In the genomic region with DNA sequence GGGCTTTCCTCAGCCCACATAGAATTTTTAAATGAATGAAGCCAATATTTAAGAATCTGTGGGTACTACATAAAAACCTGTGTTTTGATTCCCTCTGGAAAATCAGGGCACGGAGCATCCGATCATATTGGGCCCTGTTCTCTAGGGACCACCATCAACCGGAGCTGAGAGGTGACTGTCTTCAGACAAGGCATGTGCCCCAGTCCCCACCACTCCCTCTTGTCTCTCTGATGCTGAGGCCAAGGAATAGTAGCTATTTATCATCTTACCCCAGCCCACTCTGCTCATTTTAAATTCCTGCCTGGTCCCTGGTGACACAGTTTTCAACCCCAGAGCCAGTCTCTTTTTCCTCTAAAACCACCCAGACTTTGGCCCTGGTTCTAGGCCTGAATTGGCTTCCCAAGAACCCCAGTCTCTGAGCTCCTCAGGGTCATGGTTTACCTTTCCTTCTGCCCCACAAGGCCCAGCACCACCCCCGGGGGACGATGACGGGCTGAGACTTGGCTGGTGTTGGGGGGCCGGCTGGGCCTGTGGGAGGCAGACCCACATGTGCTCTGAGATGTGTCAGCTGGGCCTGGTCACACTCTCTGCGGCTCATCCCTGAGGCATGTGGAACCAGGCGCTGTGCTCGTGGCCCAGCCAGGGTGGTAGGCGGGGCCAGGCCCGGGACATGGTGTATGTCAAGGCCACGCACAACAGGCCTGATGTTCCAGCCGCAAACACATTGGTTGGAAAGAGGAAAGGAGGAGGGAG, we compare ENCODE assay signal across 1 cellular context.
TF ChIP-seq lines count a peak whose summit lies in the region.

No MANE protein-coding gene starts in this region.

TF ChIP-seq in HepG2, 621 proteins besides CTCF, POLR2A, EP300 and RAD21 (continued from another document and continues in another):
- TF ChIP-seq, protein P1, sequence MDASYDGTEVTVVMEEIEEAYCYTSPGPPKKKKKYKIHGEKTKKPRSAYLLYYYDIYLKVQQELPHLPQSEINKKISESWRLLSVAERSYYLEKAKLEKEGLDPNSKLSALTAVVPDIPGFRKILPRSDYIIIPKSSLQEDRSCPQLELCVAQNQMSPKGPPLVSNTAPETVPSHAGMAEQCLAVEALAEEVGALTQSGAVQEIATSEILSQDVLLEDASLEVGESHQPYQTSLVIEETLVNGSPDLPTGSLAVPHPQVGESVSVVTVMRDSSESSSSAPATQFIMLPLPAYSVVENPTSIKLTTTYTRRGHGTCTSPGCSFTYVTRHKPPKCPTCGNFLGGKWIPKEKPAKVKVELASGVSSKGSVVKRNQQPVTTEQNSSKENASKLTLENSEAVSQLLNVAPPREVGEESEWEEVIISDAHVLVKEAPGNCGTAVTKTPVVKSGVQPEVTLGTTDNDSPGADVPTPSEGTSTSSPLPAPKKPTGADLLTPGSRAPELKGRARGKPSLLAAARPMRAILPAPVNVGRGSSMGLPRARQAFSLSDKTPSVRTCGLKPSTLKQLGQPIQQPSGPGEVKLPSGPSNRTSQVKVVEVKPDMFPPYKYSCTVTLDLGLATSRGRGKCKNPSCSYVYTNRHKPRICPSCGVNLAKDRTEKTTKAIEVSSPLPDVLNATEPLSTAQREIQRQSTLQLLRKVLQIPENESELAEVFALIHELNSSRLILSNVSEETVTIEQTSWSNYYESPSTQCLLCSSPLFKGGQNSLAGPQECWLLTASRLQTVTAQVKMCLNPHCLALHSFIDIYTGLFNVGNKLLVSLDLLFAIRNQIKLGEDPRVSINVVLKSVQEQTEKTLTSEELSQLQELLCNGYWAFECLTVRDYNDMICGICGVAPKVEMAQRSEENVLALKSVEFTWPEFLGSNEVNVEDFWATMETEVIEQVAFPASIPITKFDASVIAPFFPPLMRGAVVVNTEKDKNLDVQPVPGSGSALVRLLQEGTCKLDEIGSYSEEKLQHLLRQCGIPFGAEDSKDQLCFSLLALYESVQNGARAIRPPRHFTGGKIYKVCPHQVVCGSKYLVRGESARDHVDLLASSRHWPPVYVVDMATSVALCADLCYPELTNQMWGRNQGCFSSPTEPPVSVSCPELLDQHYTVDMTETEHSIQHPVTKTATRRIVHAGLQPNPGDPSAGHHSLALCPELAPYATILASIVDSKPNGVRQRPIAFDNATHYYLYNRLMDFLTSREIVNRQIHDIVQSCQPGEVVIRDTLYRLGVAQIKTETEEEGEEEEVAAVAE (CRISPR knock-in tag; IDR thresholded peaks at IDR 0.05; ENCODE audit: borderline replicate concordance): peak; percentile 96
- peak; percentile 89; the same call in 1 of the 2 replicates for TF ChIP-seq SETDB1 (CRISPR knock-in tag; IDR thresholded peaks at IDR 0.05; ENCODE audit: borderline replicate concordance)
- peak; percentile 96 for TF ChIP-seq ZNF781 (CRISPR knock-in tag; IDR thresholded peaks at IDR 0.05; ENCODE audit: borderline replicate concordance, not compliant biosample characterization)
- TF ChIP-seq, protein P2, sequence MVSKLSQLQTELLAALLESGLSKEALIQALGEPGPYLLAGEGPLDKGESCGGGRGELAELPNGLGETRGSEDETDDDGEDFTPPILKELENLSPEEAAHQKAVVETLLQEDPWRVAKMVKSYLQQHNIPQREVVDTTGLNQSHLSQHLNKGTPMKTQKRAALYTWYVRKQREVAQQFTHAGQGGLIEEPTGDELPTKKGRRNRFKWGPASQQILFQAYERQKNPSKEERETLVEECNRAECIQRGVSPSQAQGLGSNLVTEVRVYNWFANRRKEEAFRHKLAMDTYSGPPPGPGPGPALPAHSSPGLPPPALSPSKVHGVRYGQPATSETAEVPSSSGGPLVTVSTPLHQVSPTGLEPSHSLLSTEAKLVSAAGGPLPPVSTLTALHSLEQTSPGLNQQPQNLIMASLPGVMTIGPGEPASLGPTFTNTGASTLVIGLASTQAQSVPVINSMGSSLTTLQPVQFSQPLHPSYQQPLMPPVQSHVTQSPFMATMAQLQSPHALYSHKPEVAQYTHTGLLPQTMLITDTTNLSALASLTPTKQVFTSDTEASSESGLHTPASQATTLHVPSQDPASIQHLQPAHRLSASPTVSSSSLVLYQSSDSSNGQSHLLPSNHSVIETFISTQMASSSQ (IDR thresholded peaks at IDR 0.05; ENCODE audit: low read depth): no peak
- TF ChIP-seq, protein P2 (CRISPR knock-in tag; IDR thresholded peaks at IDR 0.05; ENCODE audit: borderline replicate concordance): peak; percentile 59
- TF ChIP-seq ZNF296 (CRISPR knock-in tag; conservative IDR thresholded peaks at IDR 0.05): 0 out of 2 replicates have a peak, but pooled peaks have one; percentile 29
- TF ChIP-seq, protein P3, sequence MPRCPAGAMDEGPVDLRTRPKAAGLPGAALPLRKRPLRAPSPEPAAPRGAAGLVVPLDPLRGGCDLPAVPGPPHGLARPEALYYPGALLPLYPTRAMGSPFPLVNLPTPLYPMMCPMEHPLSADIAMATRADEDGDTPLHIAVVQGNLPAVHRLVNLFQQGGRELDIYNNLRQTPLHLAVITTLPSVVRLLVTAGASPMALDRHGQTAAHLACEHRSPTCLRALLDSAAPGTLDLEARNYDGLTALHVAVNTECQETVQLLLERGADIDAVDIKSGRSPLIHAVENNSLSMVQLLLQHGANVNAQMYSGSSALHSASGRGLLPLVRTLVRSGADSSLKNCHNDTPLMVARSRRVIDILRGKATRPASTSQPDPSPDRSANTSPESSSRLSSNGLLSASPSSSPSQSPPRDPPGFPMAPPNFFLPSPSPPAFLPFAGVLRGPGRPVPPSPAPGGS (CRISPR knock-in tag; IDR thresholded peaks at IDR 0.05): peak; percentile 97
- peak; percentile 94 for TF ChIP-seq ZFAT (CRISPR knock-in tag; conservative IDR thresholded peaks at IDR 0.05)
- TF ChIP-seq TRIM24 (CRISPR knock-in tag; IDR thresholded peaks at IDR 0.05): no peak
- no peak for TF ChIP-seq ZNF17 (CRISPR knock-in tag; IDR thresholded peaks at IDR 0.05)
- TF ChIP-seq, protein P4, sequence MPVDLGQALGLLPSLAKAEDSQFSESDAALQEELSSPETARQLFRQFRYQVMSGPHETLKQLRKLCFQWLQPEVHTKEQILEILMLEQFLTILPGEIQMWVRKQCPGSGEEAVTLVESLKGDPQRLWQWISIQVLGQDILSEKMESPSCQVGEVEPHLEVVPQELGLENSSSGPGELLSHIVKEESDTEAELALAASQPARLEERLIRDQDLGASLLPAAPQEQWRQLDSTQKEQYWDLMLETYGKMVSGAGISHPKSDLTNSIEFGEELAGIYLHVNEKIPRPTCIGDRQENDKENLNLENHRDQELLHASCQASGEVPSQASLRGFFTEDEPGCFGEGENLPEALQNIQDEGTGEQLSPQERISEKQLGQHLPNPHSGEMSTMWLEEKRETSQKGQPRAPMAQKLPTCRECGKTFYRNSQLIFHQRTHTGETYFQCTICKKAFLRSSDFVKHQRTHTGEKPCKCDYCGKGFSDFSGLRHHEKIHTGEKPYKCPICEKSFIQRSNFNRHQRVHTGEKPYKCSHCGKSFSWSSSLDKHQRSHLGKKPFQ (CRISPR knock-in tag; IDR thresholded peaks at IDR 0.05; ENCODE audit: insufficient replicate concordance): peak; percentile 97
- peak; percentile 68; the same call in 1 of the 2 replicates for TF ChIP-seq CHD4 (IDR thresholded peaks at IDR 0.05; ENCODE audit: borderline replicate concordance, low read length)
- peak; percentile 73; the same call in 1 of the 2 replicates for TF ChIP-seq HMG20B (CRISPR knock-in tag; conservative IDR thresholded peaks at IDR 0.05)
- TF ChIP-seq, protein P5, sequence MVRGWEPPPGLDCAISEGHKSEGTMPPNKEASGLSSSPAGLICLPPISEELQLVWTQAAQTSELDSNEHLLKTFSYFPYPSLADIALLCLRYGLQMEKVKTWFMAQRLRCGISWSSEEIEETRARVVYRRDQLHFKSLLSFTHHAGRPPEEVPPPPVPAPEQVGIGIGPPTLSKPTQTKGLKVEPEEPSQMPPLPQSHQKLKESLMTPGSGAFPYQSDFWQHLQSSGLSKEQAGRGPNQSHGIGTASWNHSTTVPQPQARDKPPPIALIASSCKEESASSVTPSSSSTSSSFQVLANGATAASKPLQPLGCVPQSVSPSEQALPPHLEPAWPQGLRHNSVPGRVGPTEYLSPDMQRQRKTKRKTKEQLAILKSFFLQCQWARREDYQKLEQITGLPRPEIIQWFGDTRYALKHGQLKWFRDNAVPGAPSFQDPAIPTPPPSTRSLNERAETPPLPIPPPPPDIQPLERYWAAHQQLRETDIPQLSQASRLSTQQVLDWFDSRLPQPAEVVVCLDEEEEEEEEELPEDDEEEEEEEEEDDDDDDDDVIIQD (CRISPR knock-in tag; IDR thresholded peaks at IDR 0.05; ENCODE audit: low read depth): peak; percentile 86; the same call in 1 of the 2 replicates
- TF ChIP-seq KDM5B (CRISPR knock-in tag; IDR thresholded peaks at IDR 0.05; ENCODE audit: borderline replicate concordance): peak; percentile 100
- peak; percentile 85; the same call in 1 of the 2 replicates for TF ChIP-seq ZSCAN25 (CRISPR knock-in tag; IDR thresholded peaks at IDR 0.05)
- TF ChIP-seq IKZF4 (CRISPR knock-in tag; IDR thresholded peaks at IDR 0.05; ENCODE audit: borderline replicate concordance, low read depth, not compliant biosample characterization): peak; percentile 98
- TF ChIP-seq ZNF557 (CRISPR knock-in tag; IDR thresholded peaks at IDR 0.05): peak; percentile 82; the same call in 1 of the 2 replicates
- TF ChIP-seq ZBTB42 (CRISPR knock-in tag; IDR thresholded peaks at IDR 0.05): peak; percentile 99
- TF ChIP-seq, protein P6, sequence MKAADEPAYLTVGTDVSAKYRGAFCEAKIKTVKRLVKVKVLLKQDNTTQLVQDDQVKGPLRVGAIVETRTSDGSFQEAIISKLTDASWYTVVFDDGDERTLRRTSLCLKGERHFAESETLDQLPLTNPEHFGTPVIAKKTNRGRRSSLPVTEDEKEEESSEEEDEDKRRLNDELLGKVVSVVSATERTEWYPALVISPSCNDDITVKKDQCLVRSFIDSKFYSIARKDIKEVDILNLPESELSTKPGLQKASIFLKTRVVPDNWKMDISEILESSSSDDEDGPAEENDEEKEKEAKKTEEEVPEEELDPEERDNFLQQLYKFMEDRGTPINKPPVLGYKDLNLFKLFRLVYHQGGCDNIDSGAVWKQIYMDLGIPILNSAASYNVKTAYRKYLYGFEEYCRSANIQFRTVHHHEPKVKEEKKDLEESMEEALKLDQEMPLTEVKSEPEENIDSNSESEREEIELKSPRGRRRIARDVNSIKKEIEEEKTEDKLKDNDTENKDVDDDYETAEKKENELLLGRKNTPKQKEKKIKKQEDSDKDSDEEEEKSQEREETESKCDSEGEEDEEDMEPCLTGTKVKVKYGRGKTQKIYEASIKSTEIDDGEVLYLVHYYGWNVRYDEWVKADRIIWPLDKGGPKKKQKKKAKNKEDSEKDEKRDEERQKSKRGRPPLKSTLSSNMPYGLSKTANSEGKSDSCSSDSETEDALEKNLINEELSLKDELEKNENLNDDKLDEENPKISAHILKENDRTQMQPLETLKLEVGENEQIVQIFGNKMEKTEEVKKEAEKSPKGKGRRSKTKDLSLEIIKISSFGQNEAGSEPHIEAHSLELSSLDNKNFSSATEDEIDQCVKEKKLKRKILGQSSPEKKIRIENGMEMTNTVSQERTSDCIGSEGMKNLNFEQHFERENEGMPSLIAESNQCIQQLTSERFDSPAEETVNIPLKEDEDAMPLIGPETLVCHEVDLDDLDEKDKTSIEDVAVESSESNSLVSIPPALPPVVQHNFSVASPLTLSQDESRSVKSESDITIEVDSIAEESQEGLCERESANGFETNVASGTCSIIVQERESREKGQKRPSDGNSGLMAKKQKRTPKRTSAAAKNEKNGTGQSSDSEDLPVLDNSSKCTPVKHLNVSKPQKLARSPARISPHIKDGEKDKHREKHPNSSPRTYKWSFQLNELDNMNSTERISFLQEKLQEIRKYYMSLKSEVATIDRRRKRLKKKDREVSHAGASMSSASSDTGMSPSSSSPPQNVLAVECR (CRISPR knock-in tag; IDR thresholded peaks at IDR 0.05; ENCODE audit: borderline replicate concordance): peak; percentile 70
- TF ChIP-seq HNF4G (IDR thresholded peaks at IDR 0.05; ENCODE audit: borderline replicate concordance, low read depth, low read length): no peak
- TF ChIP-seq HNF4G (CRISPR knock-in tag; IDR thresholded peaks at IDR 0.05; ENCODE audit: borderline replicate concordance, low read depth): 0 out of 2 replicates have a peak, but pooled peaks have one; percentile 16
- TF ChIP-seq ZNF460 (CRISPR knock-in tag; IDR thresholded peaks at IDR 0.05; ENCODE audit: borderline replicate concordance): peak; percentile 28; the same call in 1 of the 2 replicates
- TF ChIP-seq, protein P7, sequence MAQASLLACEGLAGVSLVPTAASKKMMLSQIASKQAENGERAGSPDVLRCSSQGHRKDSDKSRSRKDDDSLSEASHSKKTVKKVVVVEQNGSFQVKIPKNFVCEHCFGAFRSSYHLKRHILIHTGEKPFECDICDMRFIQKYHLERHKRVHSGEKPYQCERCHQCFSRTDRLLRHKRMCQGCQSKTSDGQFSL (CRISPR knock-in tag; IDR thresholded peaks at IDR 0.05): peak; percentile 88
- TF ChIP-seq ZBTB8A (CRISPR knock-in tag; IDR thresholded peaks at IDR 0.05; ENCODE audit: borderline replicate concordance, low read depth): no peak
- TF ChIP-seq, protein P8, sequence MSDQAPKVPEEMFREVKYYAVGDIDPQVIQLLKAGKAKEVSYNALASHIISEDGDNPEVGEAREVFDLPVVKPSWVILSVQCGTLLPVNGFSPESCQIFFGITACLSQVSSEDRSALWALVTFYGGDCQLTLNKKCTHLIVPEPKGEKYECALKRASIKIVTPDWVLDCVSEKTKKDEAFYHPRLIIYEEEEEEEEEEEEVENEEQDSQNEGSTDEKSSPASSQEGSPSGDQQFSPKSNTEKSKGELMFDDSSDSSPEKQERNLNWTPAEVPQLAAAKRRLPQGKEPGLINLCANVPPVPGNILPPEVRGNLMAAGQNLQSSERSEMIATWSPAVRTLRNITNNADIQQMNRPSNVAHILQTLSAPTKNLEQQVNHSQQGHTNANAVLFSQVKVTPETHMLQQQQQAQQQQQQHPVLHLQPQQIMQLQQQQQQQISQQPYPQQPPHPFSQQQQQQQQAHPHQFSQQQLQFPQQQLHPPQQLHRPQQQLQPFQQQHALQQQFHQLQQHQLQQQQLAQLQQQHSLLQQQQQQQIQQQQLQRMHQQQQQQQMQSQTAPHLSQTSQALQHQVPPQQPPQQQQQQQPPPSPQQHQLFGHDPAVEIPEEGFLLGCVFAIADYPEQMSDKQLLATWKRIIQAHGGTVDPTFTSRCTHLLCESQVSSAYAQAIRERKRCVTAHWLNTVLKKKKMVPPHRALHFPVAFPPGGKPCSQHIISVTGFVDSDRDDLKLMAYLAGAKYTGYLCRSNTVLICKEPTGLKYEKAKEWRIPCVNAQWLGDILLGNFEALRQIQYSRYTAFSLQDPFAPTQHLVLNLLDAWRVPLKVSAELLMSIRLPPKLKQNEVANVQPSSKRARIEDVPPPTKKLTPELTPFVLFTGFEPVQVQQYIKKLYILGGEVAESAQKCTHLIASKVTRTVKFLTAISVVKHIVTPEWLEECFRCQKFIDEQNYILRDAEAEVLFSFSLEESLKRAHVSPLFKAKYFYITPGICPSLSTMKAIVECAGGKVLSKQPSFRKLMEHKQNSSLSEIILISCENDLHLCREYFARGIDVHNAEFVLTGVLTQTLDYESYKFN (CRISPR knock-in tag; conservative IDR thresholded peaks at IDR 0.05): no peak; the same call in 1 of the 2 replicates
